ENCODE assay signal across 10 cellular contexts in the genomic region with DNA sequence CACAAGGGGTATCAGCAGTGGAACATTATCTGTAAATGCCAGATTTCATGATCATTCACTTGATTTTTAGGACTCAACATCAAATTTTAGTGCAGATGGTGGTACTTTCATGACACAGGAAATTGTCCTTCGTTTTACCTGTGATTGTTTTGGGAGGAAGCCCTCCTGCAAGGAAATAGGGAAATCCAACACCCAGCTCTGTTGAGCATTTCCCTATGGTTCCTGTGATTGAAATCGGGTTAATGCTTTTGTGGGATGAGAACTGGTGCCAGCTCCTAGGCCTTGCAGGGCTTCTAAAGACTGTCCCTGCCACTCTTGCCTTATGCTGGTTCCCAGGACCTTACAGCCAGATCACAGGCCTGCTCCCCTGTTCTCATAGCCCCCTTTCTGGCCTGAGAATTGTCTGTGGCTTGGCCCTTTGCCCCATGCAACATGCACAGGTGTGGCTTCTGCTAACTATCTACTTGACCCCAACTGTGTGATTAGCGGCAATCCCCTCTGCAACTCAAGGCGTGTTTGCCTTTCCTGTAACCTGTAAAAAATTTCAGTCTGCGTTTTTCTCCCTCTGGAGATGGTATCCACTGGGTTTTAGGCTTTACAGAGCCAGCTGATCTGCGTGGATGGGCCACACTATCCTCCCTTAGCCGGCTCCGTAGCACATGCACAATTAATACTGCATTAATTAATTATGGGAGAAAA.
DNase-seq lines count a peak whose midpoint lies in the region; ATAC-seq and TF ChIP-seq lines count a peak whose summit lies in the region.
"Had no signal": no experiment of that assay in that cellular context is flagged by ENCODE, and none has a peak within 500 bp of the region (broad histone marks: within the 10 kb centered on the region; RNA-seq: fewer than 3 reads in every experiment).

No MANE protein-coding gene starts in this region.

- CTCF ChIA-PET in activated CD4-positive, alpha-beta T cell treated with anti-CD3 and anti-CD28 coated beads for 36 hours (lab: Charles Lee) = interaction anchor here (0.7 to 3.0 kb wide), 10 partner anchors 10 to 270 kb away, joined by 3 to 17 read pairs (median 4); no protein-coding TSS in a partner anchor

- intact Hi-C loops in activated CD4-positive, alpha-beta T cell treated with anti-CD3 and anti-CD28 coated beads for 36 hours (cut with DNase I, micrococcal nuclease) = loop anchor here (1.0 to 10.0 kb wide), 4 partner anchors 9 to 953 kb away; a partner anchor contains a TSS
- intact Hi-C loops in psoas muscle (cut with DNase I) = no loop called here

- no peak for ATAC-seq in activated CD4-positive, alpha-beta T cell treated with anti-CD3 and anti-CD28 coated beads for 36 hours
- ATAC-seq in HG02642 (IDR thresholded peaks at IDR 0.05; ENCODE audit: poor library complexity, unreplicated experiment) = peak; percentile 46
- ATAC-seq in thoracic aorta (ENCODE audit: insufficient number of reproducible peaks, low FRiP score, low read depth) = no peak
- no peak for ATAC-seq in psoas muscle
- ATAC-seq: A549 had no signal

- no peak for DNase-seq in activated CD4-positive, alpha-beta T cell treated with anti-CD3 and anti-CD28 coated beads for 36 hours
- DNase-seq in activated CD4-positive, alpha-beta T cell treated with anti-CD3 and anti-CD28 coated beads, Interleukin-2, amount 50 U/mL, for 1 hour = no peak
- peak; percentile 92 for DNase-seq in RPMI8226
- DNase-seq in thoracic aorta (ENCODE audit: low spot score) = no peak
- DNase-seq in NOMO-1 treated with DMSO at 0.1 percent for 48 hours (lab: John Stamatoyannopoulos, UW; ENCODE audit: unreplicated experiment) = no peak
- DNase-seq in germinal center (ENCODE audit: low spot score) = no peak
- no peak for DNase-seq in psoas muscle

- H3K4me3 ChIP-seq in thoracic aorta (no peak overlapping the region), psoas muscle (no peak overlapping the region)
- H3K4me3 ChIP-seq: A549 had no signal

- POLR2A ChIA-PET in activated CD4-positive, alpha-beta T cell treated with anti-CD3 and anti-CD28 coated beads for 36 hours (lab: Charles Lee) = interaction anchor here (0.6 to 2.1 kb wide), 12 partner anchors 10 to 798 kb away, joined by 3 to 20 read pairs (median 5); a partner anchor contains a TSS

- no peaks in the 10 kb centered on the region for H3K9me3 Mint-ChIP-seq in activated CD4-positive, alpha-beta T cell treated with anti-CD3 and anti-CD28 coated beads for 36 hours (ENCODE audit: low read depth)
- H3K9me3 Mint-ChIP-seq: neural crest cell had no signal

- H3K27ac Mint-ChIP-seq in activated CD4-positive, alpha-beta T cell treated with anti-CD3 and anti-CD28 coated beads for 36 hours = peak overlapping the region; percentile 79

- H3K27me3 Mint-ChIP-seq in activated CD4-positive, alpha-beta T cell treated with anti-CD3 and anti-CD28 coated beads for 36 hours = no peaks in the 10 kb centered on the region

- H3K4me1 Mint-ChIP-seq in activated CD4-positive, alpha-beta T cell treated with anti-CD3 and anti-CD28 coated beads for 36 hours = peaks cover 83% of the 10 kb centered on the region

- peaks cover 27% of the 10 kb centered on the region for H3K36me3 Mint-ChIP-seq in activated CD4-positive, alpha-beta T cell treated with anti-CD3 and anti-CD28 coated beads for 36 hours (ENCODE audit: low read depth)

- no peaks in the 10 kb centered on the region for H3K36me3 ChIP-seq in thoracic aorta
- H3K36me3 ChIP-seq in psoas muscle (ENCODE audit: insufficient read depth in 1 of 2, low read depth in 1 of 2) = no peaks in the 10 kb centered on the region

- no peak overlapping the region for H3K4me3 Mint-ChIP-seq in activated CD4-positive, alpha-beta T cell treated with anti-CD3 and anti-CD28 coated beads for 36 hours
- H3K4me3 Mint-ChIP-seq: neural crest cell had no signal

- H3K27me3 ChIP-seq in thoracic aorta (replicated peaks; ENCODE audit: insufficient read depth) (no peaks in the 10 kb centered on the region), psoas muscle (ENCODE audit: insufficient read depth in 3 of 3, low read length in 2 of 3) (no peaks in the 10 kb centered on the region)

- WGBS in psoas muscle, 3 donors = 73 to 78% (median 77%) methylated on average over 8 of the region's 8 CpGs

- H3K4me1 ChIP-seq in thoracic aorta (ENCODE audit: control insufficient read depth in 1 of 2, low read depth in 2 of 2) (peaks cover 69 to 86% of the 10 kb centered on the region in 2 donors), psoas muscle (peaks cover 47% of the 10 kb centered on the region)
- H3K4me1 ChIP-seq: A549 had no signal

- H3K9me3 ChIP-seq in thoracic aorta = no peaks in the 10 kb centered on the region
- no peaks in the 10 kb centered on the region for H3K9me3 ChIP-seq in psoas muscle
- H3K9me3 ChIP-seq: A549 had no signal

- peak overlapping the region; percentile 94 to 97 for H3K27ac ChIP-seq in thoracic aorta
- no peak overlapping the region for H3K27ac ChIP-seq in psoas muscle
- H3K27ac ChIP-seq: A549 had no signal

- TF ChIP-seq CTCF in thoracic aorta (IDR thresholded peaks at IDR 0.05) (no peak), psoas muscle (IDR thresholded peaks at IDR 0.05) (no peak)

Comparison
In these comparisons a context has a peak if more than half of its experiments do, and no peak if none do; other contexts are left out.
1. intact Hi-C loops: an anchor here in activated CD4-positive, alpha-beta T cell treated with anti-CD3 and anti-CD28 coated beads for 36 hours (1.0 to 10.0 kb wide); none called in psoas muscle.